ENCODE assay signal across 8 cellular contexts in genomic region chr22:38982008-38982927, GRCh38.
DNase-seq lines count a peak whose midpoint lies in the region; ATAC-seq and TF ChIP-seq lines count a peak whose summit lies in the region.

Gene APOBEC3B, plus strand, starts transcription at chr22:38982347. Its CDS starts 107 bp downstream, at chr22:38982454.

- H3K4me3 Mint-ChIP-seq in activated T-cell treated with anti-CD3 and anti-CD28 coated beads, Interleukin-2, amount 50 U/mL, for 24 hours, result peak within 1 kb of the TSS; percentile 53
- H3K4me3 Mint-ChIP-seq in nephron progenitor cell, result peak within 1 kb of the TSS; percentile 69

- peak; percentile 51 for DNase-seq in OCI-M2 (lab: John Stamatoyannopoulos, UW; ENCODE audit: unreplicated experiment)
- peak; percentile 72 for DNase-seq in activated T-cell treated with anti-CD3 and anti-CD28 coated beads, Interleukin-2, amount 50 U/mL, for 24 hours
- DNase-seq in fibroblast of pulmonary artery (ENCODE audit: low read depth), result peak; percentile 89
- peak; percentile 52 for DNase-seq in nephron progenitor cell
- DNase-seq in stimulated activated naive CD8-positive, alpha-beta T cell treated with anti-CD3 and anti-CD28 coated beads, Interleukin-15, Interleukin-2, amounts not matched to agents 100 U/mL and 50 U/mL, for 24 hours, result peak; percentile 60
- no peak for DNase-seq in NCI-H2171 (lab: John Stamatoyannopoulos, UW)

- H3K4me1 Mint-ChIP-seq in activated T-cell treated with anti-CD3 and anti-CD28 coated beads, Interleukin-2, amount 50 U/mL, for 24 hours (ENCODE audit: low read depth), result peaks cover 58% of the 10 kb centered on the region
- peaks cover 21% of the 10 kb centered on the region for H3K4me1 Mint-ChIP-seq in nephron progenitor cell

- TF ChIP-seq CTCF in fibroblast of pulmonary artery (IDR thresholded peaks at IDR 0.05; ENCODE audit: low read length, missing control alignments) (no peak), nephron progenitor cell (IDR thresholded peaks at IDR 0.05) (no peak)

- peak within 1 kb of the TSS; percentile 61 for H3K27ac Mint-ChIP-seq in activated T-cell treated with anti-CD3 and anti-CD28 coated beads, Interleukin-2, amount 50 U/mL, for 24 hours
- peak within 1 kb of the TSS; percentile 91 for H3K27ac Mint-ChIP-seq in nephron progenitor cell

- peaks cover 5% of the 10 kb centered on the region for H3K36me3 Mint-ChIP-seq in activated T-cell treated with anti-CD3 and anti-CD28 coated beads, Interleukin-2, amount 50 U/mL, for 24 hours (ENCODE audit: low read depth)
- peaks cover 13% of the 10 kb centered on the region for H3K36me3 Mint-ChIP-seq in nephron progenitor cell (ENCODE audit: low read depth)

- no peaks in the 10 kb centered on the region for H3K27me3 Mint-ChIP-seq in activated T-cell treated with anti-CD3 and anti-CD28 coated beads, Interleukin-2, amount 50 U/mL, for 24 hours
- H3K27me3 Mint-ChIP-seq in nephron progenitor cell (ENCODE audit: low read depth, poor library complexity), result peaks cover 13% of the 10 kb centered on the region

- H3K9me3 Mint-ChIP-seq in activated T-cell treated with anti-CD3 and anti-CD28 coated beads, Interleukin-2, amount 50 U/mL, for 24 hours, result peaks cover 3% of the 10 kb centered on the region
- H3K9me3 Mint-ChIP-seq in nephron progenitor cell, result peaks cover 53% of the 10 kb centered on the region

- H3K4me3 ChIP-seq in fibroblast of pulmonary artery (replicated peaks; ENCODE audit: low read depth, low read length), result peak within 1 kb of the TSS; percentile 30

- peak; percentile 49 for ATAC-seq in HG02973 (IDR thresholded peaks at IDR 0.05; ENCODE audit: unreplicated experiment)
- ATAC-seq in stimulated activated naive CD8-positive, alpha-beta T cell treated with anti-CD3 and anti-CD28 coated beads, Interleukin-15, Interleukin-2, amounts not matched to agents 100 U/mL and 50 U/mL, for 24 hours, result peak; percentile 71

- TF ChIP-seq POLR2A in GM15510 (IDR thresholded peaks at IDR 0.05; ENCODE audit: borderline replicate concordance, extremely low read depth, insufficient read length), result peak; percentile 27
